ENCODE assay signal across 8 cellular contexts in genomic region chr17:1490643-1491405, GRCh38. TPM values are rescaled to one million over a fixed set of nuclear protein-coding genes. Genes with fewer than 3 reads are reported as not detected.
DNase-seq lines count a peak whose midpoint lies in the region; ATAC-seq and TF ChIP-seq lines count a peak whose summit lies in the region.

No MANE protein-coding gene starts in this region.

- peak in 2 of 4 donors; percentile 70 to 84 for TF ChIP-seq POLR2A in esophagus squamous epithelium (IDR thresholded peaks at IDR 0.05)

- no peaks in the 10 kb centered on the region for H3K9me3 Mint-ChIP-seq in activated T-cell treated with anti-CD3 and anti-CD28 coated beads, Interleukin-2, amount 50 U/mL, for 24 hours
- H3K9me3 Mint-ChIP-seq in natural killer cell, result no peaks in the 10 kb centered on the region

- H3K4me1 ChIP-seq in esophagus squamous epithelium, result peaks cover 55 to 94% (median 66%) of the 10 kb centered on the region in 3 donors
- H3K4me1 ChIP-seq in tibial artery, result peaks cover 5 to 89% (median 82%) of the 10 kb centered on the region in 4 donors

- intact Hi-C loops in esophagus squamous epithelium (cut with DNase I) (no loop called here), natural killer cell (cut with micrococcal nuclease) (loop anchor here (5.0 kb wide), 1 partner anchor 34 kb away; the partner anchor contains the start of gene CRK), tibial artery (cut with DNase I; ENCODE audit: low total_unique reads) (loop anchor here (1.0 to 5.0 kb wide), 2 partner anchors 25 to 34 kb away; partner anchors contain the start of genes CRK and INPP5K)

- peak overlapping the region; percentile 63 to 91 (median 74) for H3K4me3 ChIP-seq in esophagus squamous epithelium
- peak overlapping the region; percentile 69 to 73 for H3K4me3 ChIP-seq in tibial artery

- H3K9me3 ChIP-seq in esophagus squamous epithelium, result no peaks in the 10 kb centered on the region
- H3K9me3 ChIP-seq in tibial artery, result no peaks in the 10 kb centered on the region

- peak overlapping the region; percentile 85 for H3K4me3 Mint-ChIP-seq in activated T-cell treated with anti-CD3 and anti-CD28 coated beads, Interleukin-2, amount 50 U/mL, for 24 hours
- peak overlapping the region; percentile 74 for H3K4me3 Mint-ChIP-seq in natural killer cell

- peak overlapping the region; percentile 95 to 98 (median 97) for H3K27ac ChIP-seq in esophagus squamous epithelium
- peak overlapping the region; percentile 99 for H3K27ac ChIP-seq in tibial artery

- 0 to 2% methylated on average over 2 to 8 of the region's 47 CpGs for WGBS in esophagus squamous epithelium, 2 donors

- H3K27me3 ChIP-seq in esophagus squamous epithelium (no peaks in the 10 kb centered on the region), tibial artery (no peaks in the 10 kb centered on the region)

- ATAC-seq in HG03095 (IDR thresholded peaks at IDR 0.05; ENCODE audit: unreplicated experiment) (peak; percentile 47), natural killer cell (peak; percentile 48 to 76 (median 59))

- H3K4me1 Mint-ChIP-seq in activated T-cell treated with anti-CD3 and anti-CD28 coated beads, Interleukin-2, amount 50 U/mL, for 24 hours (ENCODE audit: low read depth), result peaks cover 36% of the 10 kb centered on the region
- peaks cover 6 to 41% of the 10 kb centered on the region in 2 donors for H3K4me1 Mint-ChIP-seq in natural killer cell

- peaks cover 7% of the 10 kb centered on the region for H3K36me3 Mint-ChIP-seq in activated T-cell treated with anti-CD3 and anti-CD28 coated beads, Interleukin-2, amount 50 U/mL, for 24 hours (ENCODE audit: low read depth)
- H3K36me3 Mint-ChIP-seq in natural killer cell, result no peaks in the 10 kb centered on the region

- DNase-seq in NCI-H1417 (lab: John Stamatoyannopoulos, UW) (peak; percentile 25 to 29 (median 25)), NCI-H1417 treated with DMSO at 0.1 percent for 48 hours (lab: John Stamatoyannopoulos, UW) (no peak), NOMO-1 treated with DMSO at 0.1 percent for 48 hours (lab: John Stamatoyannopoulos, UW; ENCODE audit: unreplicated experiment) (peak; percentile 50), esophagus squamous epithelium (lab: John Stamatoyannopoulos, UW) (no peak), natural killer cell (peak; percentile 48), tibial artery (peak; percentile 48 to 82)
- DNase-seq in activated T-cell treated with anti-CD3 and anti-CD28 coated beads, Interleukin-2, amount 50 U/mL, for 24 hours, result peak; percentile 81

- peak overlapping the region; percentile 76 for H3K27ac Mint-ChIP-seq in activated T-cell treated with anti-CD3 and anti-CD28 coated beads, Interleukin-2, amount 50 U/mL, for 24 hours
- no peak overlapping the region for H3K27ac Mint-ChIP-seq in natural killer cell

- H3K27me3 Mint-ChIP-seq in activated T-cell treated with anti-CD3 and anti-CD28 coated beads, Interleukin-2, amount 50 U/mL, for 24 hours, result peaks cover 4% of the 10 kb centered on the region
- no peaks in the 10 kb centered on the region for H3K27me3 Mint-ChIP-seq in natural killer cell (ENCODE audit: low read depth in 2 of 2)

- TF ChIP-seq CTCF in esophagus squamous epithelium (IDR thresholded peaks at IDR 0.05) (no peak), natural killer cell (IDR thresholded peaks at IDR 0.05) (no peak), tibial artery (IDR thresholded peaks at IDR 0.05) (no peak)

- H3K36me3 ChIP-seq in esophagus squamous epithelium (peaks cover 0 to 13% (median 3%) of the 10 kb centered on the region in 3 donors), tibial artery (peaks cover 0 to 4% (median 2%) of the 10 kb centered on the region in 3 donors)

RNA-seq across cellular contexts. Expression of gene MYO1C, which starts 1.7 kb away (rescaled TPM):
- 10 to 100 TPM; 62.0 to 80.5 (median 64.2) TPM for total RNA-seq in esophagus squamous epithelium
- 10 to 100 TPM in 2 of 3 donors, 1 to 10 TPM in 1; 4.0 to 39.6 (median 24.0) TPM for total RNA-seq in natural killer cell

RNA-seq across cellular contexts. Expression of gene INPP5K, which starts 25.6 kb away (rescaled TPM):
- total RNA-seq in esophagus squamous epithelium, result 10 to 100 TPM; 18.4 to 44.3 (median 35.0) TPM
- total RNA-seq in natural killer cell, result 100 to 1,000 TPM; 278 to 317 (median 292) TPM

RNA-seq across cellular contexts. Expression of gene CRK, which starts 34.8 kb away (rescaled TPM):
- 10 to 100 TPM; 33.8 to 59.3 (median 51.2) TPM for total RNA-seq in esophagus squamous epithelium
- total RNA-seq in natural killer cell, result 10 to 100 TPM; 15.9 to 19.6 (median 16.7) TPM

Comparison
In these comparisons a context has a peak if more than half of its experiments do, and no peak if none do; other contexts are left out.
1. DNase-seq: peak in NCI-H1417 (3 of 3), NOMO-1 treated with DMSO at 0.1 percent for 48 hours (single experiment), activated T-cell treated with anti-CD3 and anti-CD28 coated beads, Interleukin-2, amount 50 U/mL, for 24 hours (single experiment), natural killer cell (single experiment) and tibial artery (2 of 2); none in NCI-H1417 treated with DMSO at 0.1 percent for 48 hours (single experiment) and esophagus squamous epithelium (single experiment).
2. RNA of gene INPP5K, which starts 25.6 kb away (total RNA-seq): 278 to 317 TPM in natural killer cell; 18.4 to 44.3 TPM in esophagus squamous epithelium; every median in the first group is over 4 times any median in the second.